Comparison of ENCODE assay signal across 26 cellular contexts in the genomic region with DNA sequence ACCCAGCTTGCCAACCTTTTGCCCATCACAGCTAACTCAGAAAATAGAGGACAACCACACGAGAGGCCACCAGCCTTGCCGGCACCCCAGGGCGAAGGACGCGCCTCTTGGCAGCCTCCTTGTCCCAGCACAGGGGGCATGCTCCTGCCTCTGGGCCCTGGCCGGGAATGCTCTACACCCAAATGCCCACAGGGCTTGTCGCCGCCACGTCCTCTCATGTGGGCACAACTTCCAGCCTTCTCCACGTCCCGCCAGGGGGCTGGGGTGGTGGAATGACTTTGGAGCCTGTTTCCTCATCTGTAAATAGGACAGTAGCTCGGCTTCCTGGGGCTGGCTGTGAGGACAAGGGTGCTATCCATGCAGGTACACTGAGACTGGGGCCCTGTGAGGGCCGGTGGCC.
"Had no signal": no experiment of that assay in that cellular context is flagged by ENCODE, and none has a peak within 500 bp of the region (broad histone marks: within the 10 kb centered on the region; RNA-seq: fewer than 3 reads in every experiment).

No MANE protein-coding gene starts in this region.

- FAIRE-seq: islet of Langerhans, urothelium cell line had no signal

- H3K36me3 ChIP-seq: heart left ventricle, lower lobe of right lung, neural progenitor cell, ovary, prostate gland, tibial nerve, upper lobe of left lung had no signal

- H3K4me1 ChIP-seq: lower lobe of right lung, neural progenitor cell, prostate gland, tibial nerve, upper lobe of left lung had no signal

- H3K4me2 ChIP-seq: neural progenitor cell had no signal

- H2AFZ ChIP-seq: neural progenitor cell had no signal

- DNase-seq: hypothalamus; immature natural killer cell; left ventricle myocardium superior; lower lobe of right lung; mammary epithelial cell; mesendoderm; naive B cell; natural killer cell; nephron progenitor cell; ovary; retina; right cardiac atrium; stimulated activated CD4-positive, alpha-beta T cell treated with anti-CD3 and anti-CD28 coated beads, Interleukin-4, amount 100 ng/mL, for 24 hours; stimulated activated naive CD4-positive, alpha-beta T cell; stimulated activated naive CD8-positive, alpha-beta T cell treated with anti-CD3 and anti-CD28 coated beads, Interleukin-15, amount 100 ng/mL, for 72 hours; substantia nigra; upper lobe of left lung had no signal

- H3K4me3 ChIP-seq: heart left ventricle, lower lobe of right lung, neural progenitor cell, ovary, prostate gland, skin epidermis, tibial nerve, upper lobe of left lung had no signal

- H3K9me3 ChIP-seq: heart left ventricle, lower lobe of right lung, ovary, prostate gland, tibial nerve, upper lobe of left lung had no signal

- H3K27ac ChIP-seq: heart left ventricle, lower lobe of right lung, neural progenitor cell, ovary, prostate gland, skin epidermis, tibial nerve, upper lobe of left lung had no signal

- H3K9ac ChIP-seq: neural progenitor cell had no signal

- H3K27me3 ChIP-seq: neural progenitor cell, ovary, upper lobe of left lung had no signal

- ATAC-seq: heart left ventricle; left ventricle myocardium superior; lower lobe of right lung; natural killer cell; right cardiac atrium; sciatic nerve; stimulated activated effector memory CD8-positive, alpha-beta T cell treated with anti-CD3 and anti-CD28 coated beads, Interleukin-12 subunit alpha, Interleukin-12 subunit beta, amount 100 ng/mL, for 72 hours; stimulated activated naive CD8-positive, alpha-beta T cell treated with anti-CD3 and anti-CD28 coated beads, Interleukin-15, amount 100 ng/mL, for 72 hours had no signal
